ENCODE assay signal across 21 cellular contexts in genomic region chr10:33521904-33522303, GRCh38.
DNase-seq lines count a peak whose midpoint lies in the region; ATAC-seq, FAIRE-seq and TF ChIP-seq lines count a peak whose summit lies in the region.
"Had no signal": no experiment of that assay in that cellular context is flagged by ENCODE, and none has a peak within 500 bp of the region (broad histone marks: within the 10 kb centered on the region; RNA-seq: fewer than 3 reads in every experiment).

No MANE protein-coding gene starts in this region.

- H3K4me2 ChIP-seq in H1 (ENCODE audit: insufficient read depth in 1 of 2, low read depth in 2 of 2, low read length in 2 of 2): no peak overlapping the region
- no peak overlapping the region for H3K4me2 ChIP-seq in neural cell (ENCODE audit: low read length)
- H3K4me2 ChIP-seq: A549; BLaER1 treated with 17β-estradiol and CSF1 and Interleukin-3, amounts not matched to agents 10 nM and 100 nM had no signal

- no peak overlapping the region for H3K4ac ChIP-seq in H1 (replicated peaks; ENCODE audit: insufficient read length, low read depth, low read length)

- no peaks in the 10 kb centered on the region for H3K27me3 Mint-ChIP-seq in Caco-2 (ENCODE audit: insufficient read depth, unreplicated experiment)
- H3K27me3 Mint-ChIP-seq: B cell had no signal

- no peak overlapping the region for H3K56ac ChIP-seq in H1 (replicated peaks; ENCODE audit: insufficient read length, low read depth, low read length)

- no peak overlapping the region for H3K18ac ChIP-seq in H1 (ENCODE audit: extremely low read depth, low read length)

- POLR2A ChIA-PET in Caco-2 (lab: Charles Lee) (no interaction called here), H1 (lab: Charles Lee; ENCODE audit: partially characterized antibody) (no interaction called here)

- no TSS peak for BruUV-seq in Caco-2 (replicated peaks; lab: Mats Ljungman, UMichigan)

- H3K9ac ChIP-seq in H1 (replicated peaks in 1 of 4; ENCODE audit: extremely low read depth in 1 of 4, low read depth in 3 of 4, low read length in 3 of 4) (no peak overlapping the region), neural cell (ENCODE audit: low read length) (no peak overlapping the region)
- H3K9ac ChIP-seq: BLaER1 treated with 17β-estradiol and CSF1 and Interleukin-3, amounts not matched to agents 10 nM and 100 nM had no signal

- H3K4me3 ChIP-seq in Caco-2 (ENCODE audit: low read depth, low read length) (no peak overlapping the region), H1 (ENCODE audit: extremely low read depth in 1 of 4, insufficient read depth in 2 of 4, low read depth in 3 of 4, low read length in 4 of 4) (no peak overlapping the region), neural cell (ENCODE audit: low read length) (no peak overlapping the region)
- H3K4me3 ChIP-seq: A549; BLaER1 treated with 17β-estradiol and CSF1 and Interleukin-3, amounts not matched to agents 10 nM and 100 nM had no signal

- H3K79me1 ChIP-seq in H1 (ENCODE audit: low read depth, low read length): no peaks in the 10 kb centered on the region

- H3K9me2 ChIP-seq in neural cell (ENCODE audit: insufficient read depth, low read length): no peaks in the 10 kb centered on the region

- peak overlapping the region; percentile 62; the same call in 1 of the 2 replicates for H2BK20ac ChIP-seq in H1 (ENCODE audit: low read length)

- no peak overlapping the region for H2BK15ac ChIP-seq in H1 (ENCODE audit: low read length)

- H4K5ac ChIP-seq in H1 (ENCODE audit: insufficient read length, low read depth, low read length): no peak overlapping the region

- no peaks in the 10 kb centered on the region for H3K36me3 ChIP-seq in Caco-2 (ENCODE audit: control insufficient read depth, insufficient read depth, low read length)
- no peaks in the 10 kb centered on the region for H3K36me3 ChIP-seq in H1 (ENCODE audit: control insufficient read depth in 2 of 4, insufficient read depth in 4 of 4, low read length in 3 of 4)
- H3K36me3 ChIP-seq in neural cell (ENCODE audit: insufficient read depth, low read length): no peaks in the 10 kb centered on the region
- H3K36me3 ChIP-seq: BLaER1 treated with 17β-estradiol and CSF1 and Interleukin-3, amounts not matched to agents 10 nM and 100 nM had no signal

- H3K9me3 ChIP-seq in Caco-2: no peaks in the 10 kb centered on the region
- H3K9me3 ChIP-seq in H1 (ENCODE audit: insufficient read depth in 2 of 2, low read depth in 1 of 2, low read length in 1 of 2): 0 out of 4 replicates have a peak, but pooled peaks cover 0 to 2% of the 10 kb centered on the region in 2 experiments
- no peaks in the 10 kb centered on the region for H3K9me3 ChIP-seq in neural cell (ENCODE audit: low read length)
- H3K9me3 ChIP-seq: A549 had no signal

- H3K23ac ChIP-seq in H1 (ENCODE audit: insufficient read length): no peak overlapping the region

- no peak for TF ChIP-seq RAD21 in H1 (IDR thresholded peaks at IDR 0.05 in 1 of 2, conservative IDR thresholded peaks at IDR 0.05 in 1 of 2; ENCODE audit: low read depth in 2 of 2, low read length in 2 of 2)
- TF ChIP-seq RAD21 in neural cell (conservative IDR thresholded peaks at IDR 0.05): peak; percentile 13

- intact Hi-C loops in Caco-2 (cut with micrococcal nuclease; ENCODE audit: unreplicated experiment): no loop called here

- CTCF ChIA-PET in Caco-2 (lab: Charles Lee): no interaction called here
- CTCF ChIA-PET in H1 (lab: Charles Lee; ENCODE audit: partially characterized antibody): interaction anchor here (0.9 kb wide), 1 partner anchor 27 kb away, joined by 3 read pairs; no protein-coding TSS in a partner anchor

- H3K9me3 Mint-ChIP-seq in Caco-2 (ENCODE audit: unreplicated experiment): no peaks in the 10 kb centered on the region
- H3K9me3 Mint-ChIP-seq: CD4-positive, alpha-beta T cell; CD8-positive, alpha-beta T cell had no signal

- H3K36me3 Mint-ChIP-seq in Caco-2 (ENCODE audit: insufficient read depth, unreplicated experiment): no peaks in the 10 kb centered on the region
- H3K36me3 Mint-ChIP-seq: CD8-positive, alpha-beta T cell had no signal

- WGBS in H1 (ENCODE audit: extremely low coverage in 1 of 2, insufficient coverage in 1 of 2, insufficient read length in 1 of 2, insufficient replicate concordance in 2 of 2, low coverage in 1 of 2, low lambda C conversion rate in 2 of 2, missing lambda C conversion rate in 1 of 2), 2 experiments: 88% methylated on average over 3 of the region's 3 CpGs; no CpG with 5 or more reads in 1 of the 2 experiments

- H2AK5ac ChIP-seq in H1 (ENCODE audit: low read depth, low read length): no peak overlapping the region

- H3K23me2 ChIP-seq in H1 (ENCODE audit: low read depth, low read length): no peaks in the 10 kb centered on the region

- H3K79me2 ChIP-seq in H1 (ENCODE audit: control insufficient read depth in 1 of 2, insufficient read depth in 2 of 2, low read length in 2 of 2) (no peaks in the 10 kb centered on the region), neural cell (replicated peaks; ENCODE audit: insufficient read depth, low read length) (no peaks in the 10 kb centered on the region)

- TF ChIP-seq EP300 in H1 (IDR thresholded peaks at IDR 0.05; ENCODE audit: borderline replicate concordance in 1 of 2, low read depth in 2 of 2, low read length in 2 of 2) (no peak), neural cell (conservative IDR thresholded peaks at IDR 0.05; ENCODE audit: poor library complexity, severe bottlenecking) (peak; percentile 92)

- no peak overlapping the region for H4K91ac ChIP-seq in H1 (replicated peaks; ENCODE audit: insufficient read length, low read length)

- no peaks in the 10 kb centered on the region for H3F3A ChIP-seq in neural cell (ENCODE audit: insufficient read depth, low read length, poor library complexity, severe bottlenecking)

- H3K4me1 Mint-ChIP-seq in Caco-2 (ENCODE audit: low read depth, unreplicated experiment): peaks cover 7% of the 10 kb centered on the region
- H3K4me1 Mint-ChIP-seq: B cell had no signal

- H2AFZ ChIP-seq in H1 (ENCODE audit: low read length): no peak overlapping the region
- no peak overlapping the region for H2AFZ ChIP-seq in neural cell (ENCODE audit: low read depth, low read length)

- H3K4me1 ChIP-seq in Caco-2 (peaks cover 8% of the 10 kb centered on the region; the same call in 1 of the 2 replicates), H1 (replicated peaks in 1 of 4; ENCODE audit: control insufficient read depth in 3 of 4, insufficient read depth in 4 of 4, low read length in 3 of 4) (peaks cover 0 to 15% (median 7%) of the 10 kb centered on the region in 4 experiments; a peak in 3 of 7 replicates)
- H3K4me1 ChIP-seq: A549 had no signal

- no peaks in the 10 kb centered on the region for H4K20me1 ChIP-seq in H1 (replicated peaks in 1 of 2; ENCODE audit: control insufficient read depth in 1 of 2, insufficient read depth in 2 of 2, low read length in 2 of 2)
- H4K20me1 ChIP-seq in neural cell (ENCODE audit: insufficient read depth): no peaks in the 10 kb centered on the region
- H4K20me1 ChIP-seq: BLaER1 treated with 17β-estradiol and CSF1 and Interleukin-3, amounts not matched to agents 10 nM and 100 nM had no signal

- no peak overlapping the region; the same call in 1 of the 2 replicates for H2BK12ac ChIP-seq in H1 (ENCODE audit: low read depth, low read length)

- no peak overlapping the region for H3K4me3 Mint-ChIP-seq in Caco-2 (ENCODE audit: unreplicated experiment)
- H3K4me3 Mint-ChIP-seq: B cell; CD4-positive, alpha-beta T cell; CD8-positive, alpha-beta T cell had no signal

- no peak overlapping the region for H4K8ac ChIP-seq in H1 (ENCODE audit: extremely low read depth, insufficient read depth, low read length)

- no peak overlapping the region for H3K14ac ChIP-seq in H1 (ENCODE audit: insufficient read length)

- no peak for TF ChIP-seq POLR2A in H1 (IDR thresholded peaks at IDR 0.05; ENCODE audit: control extremely low read depth in 1 of 2, low read depth in 2 of 2, low read length in 2 of 2)

- H3K27me3 ChIP-seq in Caco-2 (replicated peaks; ENCODE audit: control insufficient read depth, insufficient read depth, low read length) (no peaks in the 10 kb centered on the region), H1 (replicated peaks in 1 of 4; ENCODE audit: control insufficient read depth in 3 of 4, extremely low read depth in 1 of 4, insufficient read depth in 3 of 4, low read length in 3 of 4) (no peaks in the 10 kb centered on the region; a peak in 1 of 7 replicates), neural cell (ENCODE audit: insufficient read depth, low read depth, low read length) (no peaks in the 10 kb centered on the region)
- H3K27me3 ChIP-seq: BLaER1 treated with 17β-estradiol and CSF1 and Interleukin-3, amounts not matched to agents 10 nM and 100 nM had no signal

- H3K27ac ChIP-seq in H1 (ENCODE audit: low read depth, low read length) (no peak overlapping the region), neural cell (ENCODE audit: low read length) (peak overlapping the region; percentile 58)
- H3K27ac ChIP-seq: 22Rv1; A549; BLaER1 treated with 17β-estradiol and CSF1 and Interleukin-3, amounts not matched to agents 10 nM and 100 nM; C4-2B had no signal

- no peak for TF ChIP-seq CTCF in Caco-2 (IDR thresholded peaks at IDR 0.05; ENCODE audit: insufficient read depth in 1 of 2, low read depth in 1 of 2, low read length in 1 of 2, severe bottlenecking in 1 of 2, unreplicated experiment in 1 of 2)
- no peak for TF ChIP-seq CTCF in H1 (IDR thresholded peaks at IDR 0.05; ENCODE audit: control extremely low read depth in 1 of 3, insufficient read depth in 1 of 3, low read depth in 1 of 3, low read length in 3 of 3)
- TF ChIP-seq CTCF in neural cell (IDR thresholded peaks at IDR 0.05; ENCODE audit: poor library complexity, severe bottlenecking): no peak

- ATAC-seq in HG03196 (IDR thresholded peaks at IDR 0.05; ENCODE audit: unreplicated experiment) (no peak), HG03521 (IDR thresholded peaks at IDR 0.05; ENCODE audit: unreplicated experiment) (no peak)
- ATAC-seq: A549; CD8-positive, alpha-beta T cell had no signal

- no peak overlapping the region for H2BK5ac ChIP-seq in H1 (ENCODE audit: low read depth, low read length)

- DNase-seq in Caco-2 (no peak), H1 (ENCODE audit: low read depth in 1 of 2, low spot score in 2 of 2) (no peak), urothelium cell line (ENCODE audit: low spot score) (no peak)
- DNase-seq: AML-193; CD4-positive, alpha-beta T cell; CD8-positive, alpha-beta T cell; DMS 273 treated with DMSO at 0.1 percent for 48 hours; DMS153; DMS79 treated with DMSO at 0.1 percent for 48 hours; GF-D8 had no signal

- FAIRE-seq in H1 (lab: Jason Lieb, UNC) (no peak), urothelium cell line (lab: Jason Lieb, UNC) (no peak)
- FAIRE-seq: A549, G401.6, GM12891, GM19239 had no signal

- H2BK120ac ChIP-seq in H1 (replicated peaks; ENCODE audit: low read depth, low read length): no peak overlapping the region

- peak overlapping the region; percentile 3 for H3K27ac Mint-ChIP-seq in Caco-2 (ENCODE audit: unreplicated experiment)
- H3K27ac Mint-ChIP-seq: B cell; CD4-positive, alpha-beta T cell; CD8-positive, alpha-beta T cell had no signal

TF ChIP-seq in H1, 55 proteins besides CTCF, POLR2A, EP300 and RAD21 (continues in another document):
- TF ChIP-seq YY1 (IDR thresholded peaks at IDR 0.05; ENCODE audit: low read depth, low read length) (no peak), CREB1 (IDR thresholded peaks at IDR 0.05) (no peak), SP2 (IDR thresholded peaks at IDR 0.05; ENCODE audit: low read length) (no peak)

TF ChIP-seq in neural cell, 6 proteins besides CTCF, POLR2A, EP300 and RAD21 (continues in another document):
- no peak for TF ChIP-seq EZH2 (IDR thresholded peaks at IDR 0.05; ENCODE audit: borderline replicate concordance, insufficient read depth, low read length, poor library complexity, severe bottlenecking)
